ENCODE assay signal across 10 cellular contexts in the genomic region with DNA sequence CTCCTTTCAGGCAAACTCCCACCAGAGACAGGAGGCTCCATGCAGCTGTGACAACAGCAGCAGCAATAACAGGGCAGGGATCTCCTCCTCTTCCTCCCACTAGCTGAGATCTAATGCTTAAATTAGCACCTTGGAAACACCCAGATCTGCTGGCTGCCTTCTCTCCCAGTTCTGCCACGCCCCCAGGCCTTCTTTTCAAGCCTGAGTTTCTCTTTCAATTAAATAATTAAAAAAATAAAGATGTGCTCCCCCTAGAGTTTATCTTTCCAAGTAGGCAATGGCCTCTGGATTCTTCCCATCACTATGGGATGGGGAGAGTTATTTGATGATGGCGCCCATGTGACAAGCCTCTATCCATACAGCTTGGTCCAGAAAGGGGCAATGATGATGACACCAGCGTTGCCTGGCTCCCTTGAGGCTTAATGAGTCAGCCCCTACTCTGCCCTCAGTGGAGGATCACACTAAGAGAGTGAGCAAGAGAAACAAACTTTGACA. TPM values are rescaled to one million over a fixed set of nuclear protein-coding genes. Genes with fewer than 3 reads are reported as not detected.
DNase-seq lines count a peak whose midpoint lies in the region; ATAC-seq and TF ChIP-seq lines count a peak whose summit lies in the region.
"Had no signal": no experiment of that assay in that cellular context is flagged by ENCODE, and none has a peak within 500 bp of the region (broad histone marks: within the 10 kb centered on the region; RNA-seq: fewer than 3 reads in every experiment).

No MANE protein-coding gene starts in this region.

- DNase-seq in activated naive CD4-positive, alpha-beta T cell treated with Interleukin-2 at 50 U/mL for 16 hours: peak; percentile 10
- DNase-seq in activated naive CD4-positive, alpha-beta T cell treated with anti-CD3 and anti-CD28 coated beads, Interleukin-2, amount 50 U/mL, for 16 hours: no peak
- DNase-seq in MV-4-11 (lab: John Stamatoyannopoulos, UW) (peak; percentile 53), epithelial cell of esophagus (ENCODE audit: low read depth) (peak; percentile 85), ecto neural progenitor cell (ENCODE audit: low spot score) (no peak), DMS153 (lab: John Stamatoyannopoulos, UW) (no peak)
- DNase-seq: amniotic stem cell, NCI-H774 had no signal

- no peak overlapping the region for H3K4me3 ChIP-seq in epithelial cell of esophagus (ENCODE audit: low read length)
- H3K4me3 ChIP-seq in skeletal muscle satellite cell (ENCODE audit: low read length): no peak overlapping the region

- H3K36me3 ChIP-seq in skeletal muscle satellite cell (ENCODE audit: insufficient read depth, low read length): no peaks in the 10 kb centered on the region

- H3K4me2 ChIP-seq in skeletal muscle satellite cell (ENCODE audit: low read length): peak overlapping the region; percentile 11

- TF ChIP-seq CTCF in epithelial cell of esophagus (IDR thresholded peaks at IDR 0.05; ENCODE audit: insufficient read depth, low read depth, low read length, missing control alignments): peak; percentile 4

- peaks cover 24% of the 10 kb centered on the region for H3K4me1 ChIP-seq in skeletal muscle satellite cell (ENCODE audit: control insufficient read depth, insufficient read depth, low read length)

- no peak overlapping the region for H3K9ac ChIP-seq in skeletal muscle satellite cell (ENCODE audit: low read depth, low read length)

- no peaks in the 10 kb centered on the region for H3K9me3 ChIP-seq in skeletal muscle satellite cell (replicated peaks; ENCODE audit: low read length)

- no peaks in the 10 kb centered on the region for H3K27me3 ChIP-seq in skeletal muscle satellite cell (ENCODE audit: control insufficient read depth, insufficient read depth, low read length)

- ATAC-seq in GM18517 (IDR thresholded peaks at IDR 0.05; ENCODE audit: unreplicated experiment): no peak

RNA-seq across cellular contexts. Expression of a gene that starts 3.8 kb away (rescaled TPM):
- total RNA-seq in skeletal muscle satellite cell (2012; rRNA removed): 9.1 and 14.2 TPM in 2 replicates

RNA-seq across cellular contexts. Expression of a gene that starts 4.0 kb away (rescaled TPM):
- total RNA-seq in skeletal muscle satellite cell (2012; rRNA removed): not detected in 2 replicates

Comparison
In these comparisons a context has a peak if more than half of its experiments do, and no peak if none do; other contexts are left out.
1. DNase-seq: peak in activated naive CD4-positive, alpha-beta T cell treated with Interleukin-2 at 50 U/mL for 16 hours (single experiment), MV-4-11 (single experiment) and epithelial cell of esophagus (single experiment); none in activated naive CD4-positive, alpha-beta T cell treated with anti-CD3 and anti-CD28 coated beads, Interleukin-2, amount 50 U/mL, for 16 hours (single experiment), ecto neural progenitor cell (single experiment) and DMS153 (single experiment).